Comparison of ENCODE assay signal across 14 cellular contexts in genomic region chr1:31005198-31005597, GRCh38.
"Had no signal": no experiment of that assay in that cellular context is flagged by ENCODE, and none has a peak within 500 bp of the region (broad histone marks: within the 10 kb centered on the region; RNA-seq: fewer than 3 reads in every experiment).

No MANE protein-coding gene starts in this region.

- H3K27me3 Mint-ChIP-seq: T-helper 17 cell had no signal

- H3K4me3 ChIP-seq: adrenal gland, right lobe of liver had no signal

- H3K27ac Mint-ChIP-seq: T-helper 17 cell had no signal

- H3K4me1 ChIP-seq: right lobe of liver had no signal

- H3K27ac ChIP-seq: adrenal gland, right lobe of liver had no signal

- H3K4me3 Mint-ChIP-seq: activated T-cell treated with anti-CD3 and anti-CD28 coated beads, Interleukin-2, amount 50 U/mL, for 72 hours; T-helper 17 cell had no signal

- ATAC-seq: activated T-cell treated with anti-CD3 and anti-CD28 coated beads, Interleukin-2, amount 50 U/mL, for 72 hours; right lobe of liver; T-helper 17 cell had no signal

- H3K9me3 Mint-ChIP-seq: activated T-cell treated with anti-CD3 and anti-CD28 coated beads, Interleukin-2, amount 50 U/mL, for 72 hours had no signal

- DNase-seq: activated CD4-positive, alpha-beta T cell treated with anti-CD3 and anti-CD28 coated beads, Interleukin-2, amount 50 U/mL, for 4 hours; activated CD4-positive, CD25-positive, alpha-beta regulatory T cell treated with anti-CD3 and anti-CD28 coated beads, Interleukin-2, amount 50 U/mL, for 72 hours; activated naive CD4-positive, alpha-beta T cell; activated T-cell treated with anti-CD3 and anti-CD28 coated beads, Interleukin-2, amount 50 U/mL, for 72 hours; adrenal gland; central memory CD4-positive, alpha-beta T cell; effector memory CD4-positive, alpha-beta T cell; kidney glomerular epithelial cell; midbrain; posterior cingulate gyrus; right lobe of liver; stimulated activated CD4-positive, alpha-beta T cell treated with anti-CD3 and anti-CD28 coated beads, Interleukin-2, amount 100 ng/mL, for 24 hours; stimulated activated naive CD4-positive, alpha-beta T cell treated with Interleukin-2 at 50 U/mL for 16 hours; T-helper 17 cell had no signal

- H3K9me3 ChIP-seq: adrenal gland, right lobe of liver had no signal

- H3K27me3 ChIP-seq: adrenal gland, right lobe of liver had no signal
